ENCODE assay signal across 12 cellular contexts in genomic region chr1:200448034-200448762, GRCh38. TPM values are rescaled to one million over a fixed set of nuclear protein-coding genes. Genes with fewer than 3 reads are reported as not detected.
A peak's percentile ranks its signal among the peaks of the same experiment; 100 is the strongest.
DNase-seq lines count a peak whose midpoint lies in the region; ATAC-seq and TF ChIP-seq lines count a peak whose summit lies in the region.
"Had no signal": no experiment of that assay in that cellular context is flagged by ENCODE, and none has a peak within 500 bp of the region (broad histone marks: within the 10 kb centered on the region; RNA-seq: fewer than 3 reads in every experiment).

No MANE protein-coding gene starts in this region.

- TF ChIP-seq EP300 in upper lobe of left lung (IDR thresholded peaks at IDR 0.05), result no peak

- 77 to 89% methylated on average over 6 of the region's 6 CpGs for WGBS in upper lobe of left lung, 2 donors
- 72 to 86% methylated on average over 6 of the region's 6 CpGs for WGBS in esophagus squamous epithelium, 2 donors

- H3K4me3 ChIP-seq in GM06990 (replicated peaks; ENCODE audit: low read depth, low read length), result no peak overlapping the region
- no peak overlapping the region for H3K4me3 ChIP-seq in upper lobe of left lung
- no peak overlapping the region for H3K4me3 ChIP-seq in esophagus squamous epithelium
- H3K4me3 ChIP-seq: MG63, PC-9, prostate gland had no signal

- H3K4me1 ChIP-seq in upper lobe of left lung (no peaks in the 10 kb centered on the region), esophagus squamous epithelium (no peaks in the 10 kb centered on the region)
- H3K4me1 ChIP-seq: prostate gland had no signal

- H3K9me3 ChIP-seq in upper lobe of left lung, result no peaks in the 10 kb centered on the region
- H3K9me3 ChIP-seq in esophagus squamous epithelium, result no peaks in the 10 kb centered on the region
- H3K9me3 ChIP-seq: MG63, prostate gland had no signal

- intact Hi-C loops in esophagus squamous epithelium (cut with DNase I), result no loop called here
- intact Hi-C loops in Right ventricle myocardium inferior (cut with DNase I), result no loop called here

- no peaks in the 10 kb centered on the region for H3K27me3 ChIP-seq in GM06990 (replicated peaks; ENCODE audit: control insufficient read depth, insufficient read depth, low read length)
- no peaks in the 10 kb centered on the region for H3K27me3 ChIP-seq in upper lobe of left lung
- no peaks in the 10 kb centered on the region for H3K27me3 ChIP-seq in esophagus squamous epithelium
- H3K27me3 ChIP-seq: MG63 had no signal

- H3K36me3 ChIP-seq in GM06990 (ENCODE audit: control insufficient read depth, insufficient read depth, low read length), result no peaks in the 10 kb centered on the region
- no peaks in the 10 kb centered on the region for H3K36me3 ChIP-seq in upper lobe of left lung
- no peaks in the 10 kb centered on the region for H3K36me3 ChIP-seq in esophagus squamous epithelium
- H3K36me3 ChIP-seq: MG63, prostate gland had no signal

- no peak overlapping the region for H3K27ac ChIP-seq in upper lobe of left lung
- no peak overlapping the region for H3K27ac ChIP-seq in esophagus squamous epithelium
- H3K27ac ChIP-seq: PC-9, prostate gland had no signal

- peak; percentile 91 for ATAC-seq in GM18873 (IDR thresholded peaks at IDR 0.05; ENCODE audit: low FRiP score, unreplicated experiment)
- peak; percentile 82 for ATAC-seq in HG02571 (IDR thresholded peaks at IDR 0.05; ENCODE audit: unreplicated experiment)
- peak; percentile 93 for ATAC-seq in HG03439 (IDR thresholded peaks at IDR 0.05; ENCODE audit: unreplicated experiment)
- no peak for ATAC-seq in upper lobe of left lung (ENCODE audit: low FRiP score in 2 of 2)
- no peak for ATAC-seq in Right ventricle myocardium inferior

- DNase-seq in GM06990 (ENCODE audit: extremely low read depth, insufficient read length) (peak; percentile 78), upper lobe of left lung (no peak), esophagus squamous epithelium (lab: John Stamatoyannopoulos, UW) (no peak), Right ventricle myocardium inferior (ENCODE audit: missing footprints) (no peak), NCI-H526 treated with DMSO at 0.1 percent for 48 hours (lab: John Stamatoyannopoulos, UW) (no peak)
- DNase-seq: C1 segment of cervical spinal cord, MG63, PC-9 had no signal

- TF ChIP-seq POLR2A in upper lobe of left lung (IDR thresholded peaks at IDR 0.05) (no peak), esophagus squamous epithelium (IDR thresholded peaks at IDR 0.05) (no peak)

- TF ChIP-seq CTCF in GM06990 (IDR thresholded peaks at IDR 0.05; ENCODE audit: insufficient read depth, low read length, poor library complexity, severe bottlenecking) (no peak), upper lobe of left lung (IDR thresholded peaks at IDR 0.05) (no peak), esophagus squamous epithelium (IDR thresholded peaks at IDR 0.05) (no peak)

RNA-seq across cellular contexts. Expression of gene ZNF281, which starts 38.4 kb away (rescaled TPM):
- total RNA-seq in upper lobe of left lung, result 10 to 100 TPM; 11.4 to 26.8 (median 16.6) TPM
- 1 to 10 TPM; 2.5 to 8.6 (median 6.3) TPM for total RNA-seq in esophagus squamous epithelium
- total RNA-seq in Right ventricle myocardium inferior, result 8.7 TPM

Comparison
In these comparisons a context has a peak if more than half of its experiments do, and no peak if none do; other contexts are left out.
1. ATAC-seq: peak in GM18873 (single experiment), HG02571 (single experiment) and HG03439 (single experiment); none in upper lobe of left lung (0 of 2) and Right ventricle myocardium inferior (single experiment).